ENCODE assay signal across 8 cellular contexts in the genomic region with DNA sequence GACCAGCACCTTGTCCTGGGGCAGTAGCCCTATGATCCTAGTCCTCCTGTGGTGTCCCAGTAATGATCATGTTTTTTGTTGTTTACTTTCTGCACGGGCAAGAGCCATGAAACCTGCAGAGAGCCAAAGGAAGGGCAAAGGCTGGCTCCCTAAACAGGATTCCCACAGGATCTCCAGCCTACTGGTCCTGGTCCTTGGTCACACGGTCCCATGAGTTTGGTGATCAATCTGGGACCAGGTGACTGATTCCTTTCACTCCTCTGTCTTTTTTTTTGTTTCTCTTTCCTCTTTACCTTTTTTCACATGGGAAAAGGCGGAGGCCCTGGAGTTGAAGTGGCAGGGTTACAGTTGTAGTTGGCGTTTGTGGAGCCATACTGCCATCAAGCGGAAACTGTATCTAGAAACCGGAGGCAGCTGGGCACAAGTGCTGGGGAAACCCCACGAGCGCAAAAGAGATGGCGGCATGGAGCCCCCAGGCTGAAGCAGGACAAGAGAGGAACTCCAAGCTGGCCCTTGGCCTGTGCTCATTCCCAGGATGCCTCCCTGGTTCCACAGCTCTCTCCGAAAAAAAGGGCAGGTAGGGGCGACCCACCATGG.
DNase-seq lines count a peak whose midpoint lies in the region; ATAC-seq lines count a peak whose summit lies in the region.

No MANE protein-coding gene starts in this region.

- H3K27me3 ChIP-seq in effector memory CD4-positive, alpha-beta T cell (replicated peaks; ENCODE audit: control insufficient read depth, insufficient read depth, low read length, poor library complexity, severe bottlenecking): no peaks in the 10 kb centered on the region
- no peaks in the 10 kb centered on the region for H3K27me3 ChIP-seq in rectal smooth muscle tissue (ENCODE audit: control insufficient read depth, insufficient read depth, low read length)

- H3K4me3 ChIP-seq in effector memory CD4-positive, alpha-beta T cell (ENCODE audit: insufficient read depth, low read depth, low read length, poor library complexity, severe bottlenecking): peak overlapping the region; percentile 53
- peak overlapping the region; percentile 75 for H3K4me3 ChIP-seq in rectal smooth muscle tissue (ENCODE audit: low read length)

- no peaks in the 10 kb centered on the region for H3K36me3 ChIP-seq in effector memory CD4-positive, alpha-beta T cell (ENCODE audit: control insufficient read depth, insufficient read depth, low read length)
- no peaks in the 10 kb centered on the region for H3K36me3 ChIP-seq in rectal smooth muscle tissue (ENCODE audit: control insufficient read depth, insufficient read depth, low read length)

- ATAC-seq in GM19395 (IDR thresholded peaks at IDR 0.05; ENCODE audit: unreplicated experiment): peak; percentile 36

- H3K4me1 ChIP-seq in effector memory CD4-positive, alpha-beta T cell (ENCODE audit: control insufficient read depth, insufficient read depth, low read length, poor library complexity, severe bottlenecking): peaks cover 31% of the 10 kb centered on the region
- H3K4me1 ChIP-seq in rectal smooth muscle tissue (ENCODE audit: control insufficient read depth, insufficient read depth, low read length): peaks cover 4% of the 10 kb centered on the region

- peak overlapping the region; percentile 16 for H3K9ac ChIP-seq in rectal smooth muscle tissue (ENCODE audit: low read length)

- peak in 3 of 5 donors; percentile 22 to 88 (median 23) for DNase-seq in T-helper 1 cell
- peak; percentile 42 to 70 (median 45) for DNase-seq in effector memory CD4-positive, alpha-beta T cell
- DNase-seq in NCI-H2029 treated with DMSO at 0.1 percent for 48 hours (lab: John Stamatoyannopoulos, UW): no peak
- DNase-seq in NK-92 treated with Interleukin-12 subunit alpha and Interleukin-12 subunit beta, amount 100 ng/mL, for 24 hours (lab: John Stamatoyannopoulos, UW): no peak
- no peak for DNase-seq in DMS53 treated with DMSO at 0.1 percent for 48 hours (lab: John Stamatoyannopoulos, UW; ENCODE audit: unreplicated experiment)
- DNase-seq in SIG-M5 treated with dmso at 0.1 percent for 504 hours (lab: John Stamatoyannopoulos, UW; ENCODE audit: unreplicated experiment): no peak

- H3K27ac ChIP-seq in effector memory CD4-positive, alpha-beta T cell (ENCODE audit: insufficient read depth, low read length, poor library complexity, severe bottlenecking): peak overlapping the region; percentile 78
- H3K27ac ChIP-seq in rectal smooth muscle tissue (ENCODE audit: low read depth, low read length): peak overlapping the region; percentile 92

- H3K9me3 ChIP-seq in effector memory CD4-positive, alpha-beta T cell (ENCODE audit: control insufficient read depth, low read length): no peaks in the 10 kb centered on the region

Comparison
In these comparisons a context has a peak if more than half of its experiments do, and no peak if none do; other contexts are left out.
1. DNase-seq: peak in T-helper 1 cell (3 of 5) and effector memory CD4-positive, alpha-beta T cell (3 of 3); none in NCI-H2029 treated with DMSO at 0.1 percent for 48 hours (single experiment), NK-92 treated with Interleukin-12 subunit alpha and Interleukin-12 subunit beta, amount 100 ng/mL, for 24 hours (single experiment), DMS53 treated with DMSO at 0.1 percent for 48 hours (single experiment) and SIG-M5 treated with dmso at 0.1 percent for 504 hours (single experiment).